In the genomic region with DNA sequence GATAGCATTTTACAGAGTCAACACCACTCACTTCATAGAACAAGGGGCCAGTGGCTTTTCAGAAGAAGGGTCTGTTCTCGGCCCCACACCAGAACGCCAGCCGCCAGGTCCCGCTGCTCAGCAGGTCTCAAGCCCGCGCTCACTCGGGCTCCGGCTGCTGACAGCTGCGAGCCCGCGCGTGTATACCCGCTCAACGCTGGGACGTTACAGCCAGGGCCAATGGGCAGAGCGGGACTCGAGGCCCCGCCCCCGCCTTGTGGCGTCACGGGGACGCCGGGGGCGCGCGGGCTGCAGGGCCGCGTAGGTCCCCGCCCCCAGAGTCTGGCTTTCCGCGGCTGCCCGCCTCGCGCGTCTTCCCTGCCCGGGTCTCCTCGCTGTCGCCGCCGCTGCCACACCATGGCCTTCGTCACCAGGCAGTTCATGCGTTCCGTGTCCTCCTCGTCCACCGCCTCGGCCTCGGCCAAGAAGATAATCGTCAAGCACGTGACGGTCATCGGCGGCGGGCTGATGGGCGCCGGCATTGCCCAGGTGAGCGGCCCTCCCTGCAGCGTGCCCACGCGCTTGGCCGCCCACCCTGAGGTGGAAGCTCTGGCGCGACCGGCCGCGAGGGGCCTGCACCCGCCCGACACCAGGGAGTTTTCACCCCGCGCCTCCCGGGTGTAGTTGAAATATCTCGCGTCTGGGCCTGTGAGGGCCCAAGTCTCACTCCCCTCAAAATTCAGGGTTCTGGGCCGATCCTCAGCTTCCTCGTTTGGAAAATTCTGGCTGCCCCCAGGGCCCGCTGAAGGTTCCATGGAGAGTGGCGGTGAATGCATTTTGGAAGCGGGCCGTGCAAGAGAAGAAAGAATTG, we compare ENCODE assay signal across 1 cellular context.
TF ChIP-seq lines count a peak whose summit lies in the region.

A gene (plus strand): TSS at position 353 of the 850 bp plus-strand sequence. CDS start 44 bp downstream, at position 397.

TF ChIP-seq in HepG2, 621 proteins besides CTCF, POLR2A, EP300 and RAD21 (continued from another document and continues in another):
- TF ChIP-seq, protein P1, sequence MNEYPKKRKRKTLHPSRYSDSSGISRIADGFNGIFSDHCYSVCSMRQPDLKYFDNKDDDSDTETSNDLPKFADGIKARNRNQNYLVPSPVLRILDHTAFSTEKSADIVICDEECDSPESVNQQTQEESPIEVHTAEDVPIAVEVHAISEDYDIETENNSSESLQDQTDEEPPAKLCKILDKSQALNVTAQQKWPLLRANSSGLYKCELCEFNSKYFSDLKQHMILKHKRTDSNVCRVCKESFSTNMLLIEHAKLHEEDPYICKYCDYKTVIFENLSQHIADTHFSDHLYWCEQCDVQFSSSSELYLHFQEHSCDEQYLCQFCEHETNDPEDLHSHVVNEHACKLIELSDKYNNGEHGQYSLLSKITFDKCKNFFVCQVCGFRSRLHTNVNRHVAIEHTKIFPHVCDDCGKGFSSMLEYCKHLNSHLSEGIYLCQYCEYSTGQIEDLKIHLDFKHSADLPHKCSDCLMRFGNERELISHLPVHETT (CRISPR knock-in tag; conservative IDR thresholded peaks at IDR 0.05) = no peak
- TF ChIP-seq ZNF672 (CRISPR knock-in tag; IDR thresholded peaks at IDR 0.05) (peak; percentile 89), NFE2L2 (IDR thresholded peaks at IDR 0.05; ENCODE audit: low read length) (no peak), BRCA1 (CRISPR knock-in tag; IDR thresholded peaks at IDR 0.05) (no peak), ZNF614 (CRISPR knock-in tag; IDR thresholded peaks at IDR 0.05; ENCODE audit: borderline replicate concordance) (no peak), EHMT2 (IDR thresholded peaks at IDR 0.05; ENCODE audit: borderline replicate concordance, low read depth, low read length) (no peak), IKZF4 (CRISPR knock-in tag; IDR thresholded peaks at IDR 0.05; ENCODE audit: borderline replicate concordance, low read depth, not compliant biosample characterization) (no peak), ZNF816 (CRISPR knock-in tag; IDR thresholded peaks at IDR 0.05; ENCODE audit: borderline replicate concordance) (no peak), ZNF749 (CRISPR knock-in tag; IDR thresholded peaks at IDR 0.05; ENCODE audit: borderline replicate concordance) (peak; percentile 84; the same call in 1 of the 2 replicates), ZNF720 (CRISPR knock-in tag; IDR thresholded peaks at IDR 0.05) (no peak), ZNF143 (CRISPR knock-in tag; IDR thresholded peaks at IDR 0.05) (peak; percentile 15; the same call in 1 of the 2 replicates), ZNF713 (CRISPR knock-in tag; IDR thresholded peaks at IDR 0.05) (no peak), PHF8 (CRISPR knock-in tag; IDR thresholded peaks at IDR 0.05) (peak; percentile 95), U2AF1 (optimal IDR thresholded peaks at IDR 0.05; ENCODE audit: low read depth, low read length) (no peak), ZNF75D (CRISPR knock-in tag; IDR thresholded peaks at IDR 0.05; ENCODE audit: borderline replicate concordance) (no peak), ZNF484 (CRISPR knock-in tag; IDR thresholded peaks at IDR 0.05; ENCODE audit: borderline replicate concordance, low read depth) (no peak), KDM2A (CRISPR knock-in tag; IDR thresholded peaks at IDR 0.05; ENCODE audit: borderline replicate concordance, low read depth) (peak; percentile 89; the same call in 1 of the 2 replicates), ZNF350 (CRISPR knock-in tag; IDR thresholded peaks at IDR 0.05; ENCODE audit: borderline replicate concordance, low read depth) (peak; percentile 53; the same call in 1 of the 2 replicates), ZNF7 (CRISPR knock-in tag; IDR thresholded peaks at IDR 0.05) (no peak), ZNF235 (CRISPR knock-in tag; IDR thresholded peaks at IDR 0.05; ENCODE audit: borderline replicate concordance) (peak; percentile 72; the same call in 1 of the 2 replicates), ZNF430 (CRISPR knock-in tag; IDR thresholded peaks at IDR 0.05) (no peak), ZNF101 (CRISPR knock-in tag; IDR thresholded peaks at IDR 0.05; ENCODE audit: borderline replicate concordance, low read depth) (no peak), KLF11 (CRISPR knock-in tag; IDR thresholded peaks at IDR 0.05) (no peak), ZSCAN22 (CRISPR knock-in tag; IDR thresholded peaks at IDR 0.05) (no peak), ETV5 (CRISPR knock-in tag; IDR thresholded peaks at IDR 0.05; ENCODE audit: borderline replicate concordance) (0 out of 2 replicates have a peak, but pooled peaks have one; percentile 31), THAP11 (CRISPR knock-in tag; IDR thresholded peaks at IDR 0.05) (peak; percentile 48), ZNF460 (CRISPR knock-in tag; IDR thresholded peaks at IDR 0.05; ENCODE audit: borderline replicate concordance) (no peak), SMARCC2 (IDR thresholded peaks at IDR 0.05) (no peak), ZNF782 (CRISPR knock-in tag; IDR thresholded peaks at IDR 0.05; ENCODE audit: borderline replicate concordance) (no peak; the same call in 1 of the 2 replicates), HOXA9 (CRISPR knock-in tag; IDR thresholded peaks at IDR 0.05; ENCODE audit: borderline replicate concordance) (peak; percentile 93), LCORL (IDR thresholded peaks at IDR 0.05) (no peak), LCORL (CRISPR knock-in tag; IDR thresholded peaks at IDR 0.05) (no peak), JDP2 (CRISPR knock-in tag; IDR thresholded peaks at IDR 0.05; ENCODE audit: borderline replicate concordance) (no peak; the same call in 1 of the 2 replicates), ATRX (CRISPR knock-in tag; IDR thresholded peaks at IDR 0.05; ENCODE audit: borderline replicate concordance) (no peak), ZNF451 (CRISPR knock-in tag; IDR thresholded peaks at IDR 0.05) (0 out of 2 replicates have a peak, but pooled peaks have one; percentile 71), PLRG1 (conservative IDR thresholded peaks at IDR 0.05) (no peak)
- TF ChIP-seq, protein P2, sequence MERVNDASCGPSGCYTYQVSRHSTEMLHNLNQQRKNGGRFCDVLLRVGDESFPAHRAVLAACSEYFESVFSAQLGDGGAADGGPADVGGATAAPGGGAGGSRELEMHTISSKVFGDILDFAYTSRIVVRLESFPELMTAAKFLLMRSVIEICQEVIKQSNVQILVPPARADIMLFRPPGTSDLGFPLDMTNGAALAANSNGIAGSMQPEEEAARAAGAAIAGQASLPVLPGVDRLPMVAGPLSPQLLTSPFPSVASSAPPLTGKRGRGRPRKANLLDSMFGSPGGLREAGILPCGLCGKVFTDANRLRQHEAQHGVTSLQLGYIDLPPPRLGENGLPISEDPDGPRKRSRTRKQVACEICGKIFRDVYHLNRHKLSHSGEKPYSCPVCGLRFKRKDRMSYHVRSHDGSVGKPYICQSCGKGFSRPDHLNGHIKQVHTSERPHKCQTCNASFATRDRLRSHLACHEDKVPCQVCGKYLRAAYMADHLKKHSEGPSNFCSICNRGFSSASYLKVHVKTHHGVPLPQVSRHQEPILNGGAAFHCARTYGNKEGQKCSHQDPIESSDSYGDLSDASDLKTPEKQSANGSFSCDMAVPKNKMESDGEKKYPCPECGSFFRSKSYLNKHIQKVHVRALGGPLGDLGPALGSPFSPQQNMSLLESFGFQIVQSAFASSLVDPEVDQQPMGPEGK (CRISPR knock-in tag; IDR thresholded peaks at IDR 0.05) = peak; percentile 52
- TF ChIP-seq, protein P3, sequence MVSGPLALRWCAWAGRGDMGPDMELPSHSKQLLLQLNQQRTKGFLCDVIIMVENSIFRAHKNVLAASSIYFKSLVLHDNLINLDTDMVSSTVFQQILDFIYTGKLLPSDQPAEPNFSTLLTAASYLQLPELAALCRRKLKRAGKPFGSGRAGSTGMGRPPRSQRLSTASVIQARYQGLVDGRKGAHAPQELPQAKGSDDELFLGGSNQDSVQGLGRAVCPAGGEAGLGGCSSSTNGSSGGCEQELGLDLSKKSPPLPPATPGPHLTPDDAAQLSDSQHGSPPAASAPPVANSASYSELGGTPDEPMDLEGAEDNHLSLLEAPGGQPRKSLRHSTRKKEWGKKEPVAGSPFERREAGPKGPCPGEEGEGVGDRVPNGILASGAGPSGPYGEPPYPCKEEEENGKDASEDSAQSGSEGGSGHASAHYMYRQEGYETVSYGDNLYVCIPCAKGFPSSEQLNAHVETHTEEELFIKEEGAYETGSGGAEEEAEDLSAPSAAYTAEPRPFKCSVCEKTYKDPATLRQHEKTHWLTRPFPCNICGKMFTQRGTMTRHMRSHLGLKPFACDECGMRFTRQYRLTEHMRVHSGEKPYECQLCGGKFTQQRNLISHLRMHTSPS (CRISPR knock-in tag; IDR thresholded peaks at IDR 0.05; ENCODE audit: low read depth) = peak; percentile 34
- TF ChIP-seq, protein P4, sequence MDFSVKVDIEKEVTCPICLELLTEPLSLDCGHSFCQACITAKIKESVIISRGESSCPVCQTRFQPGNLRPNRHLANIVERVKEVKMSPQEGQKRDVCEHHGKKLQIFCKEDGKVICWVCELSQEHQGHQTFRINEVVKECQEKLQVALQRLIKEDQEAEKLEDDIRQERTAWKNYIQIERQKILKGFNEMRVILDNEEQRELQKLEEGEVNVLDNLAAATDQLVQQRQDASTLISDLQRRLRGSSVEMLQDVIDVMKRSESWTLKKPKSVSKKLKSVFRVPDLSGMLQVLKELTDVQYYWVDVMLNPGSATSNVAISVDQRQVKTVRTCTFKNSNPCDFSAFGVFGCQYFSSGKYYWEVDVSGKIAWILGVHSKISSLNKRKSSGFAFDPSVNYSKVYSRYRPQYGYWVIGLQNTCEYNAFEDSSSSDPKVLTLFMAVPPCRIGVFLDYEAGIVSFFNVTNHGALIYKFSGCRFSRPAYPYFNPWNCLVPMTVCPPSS (IDR thresholded peaks at IDR 0.05) = no peak
- TF ChIP-seq, protein P5, sequence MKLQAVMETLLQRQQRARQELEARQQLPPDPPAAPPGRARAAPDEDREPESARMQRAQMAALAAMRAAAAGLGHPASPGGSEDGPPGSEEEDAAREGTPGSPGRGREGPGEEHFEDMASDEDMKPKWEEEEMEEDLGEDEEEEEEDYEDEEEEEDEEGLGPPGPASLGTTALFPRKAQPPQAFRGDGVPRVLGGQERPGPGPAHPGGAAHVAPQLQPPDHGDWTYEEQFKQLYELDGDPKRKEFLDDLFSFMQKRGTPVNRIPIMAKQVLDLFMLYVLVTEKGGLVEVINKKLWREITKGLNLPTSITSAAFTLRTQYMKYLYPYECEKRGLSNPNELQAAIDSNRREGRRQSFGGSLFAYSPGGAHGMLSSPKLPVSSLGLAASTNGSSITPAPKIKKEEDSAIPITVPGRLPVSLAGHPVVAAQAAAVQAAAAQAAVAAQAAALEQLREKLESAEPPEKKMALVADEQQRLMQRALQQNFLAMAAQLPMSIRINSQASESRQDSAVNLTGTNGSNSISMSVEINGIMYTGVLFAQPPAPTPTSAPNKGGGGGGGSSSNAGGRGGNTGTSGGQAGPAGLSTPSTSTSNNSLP (IDR thresholded peaks at IDR 0.05; ENCODE audit: low read depth, low read length) = no peak
- TF ChIP-seq, protein P6, sequence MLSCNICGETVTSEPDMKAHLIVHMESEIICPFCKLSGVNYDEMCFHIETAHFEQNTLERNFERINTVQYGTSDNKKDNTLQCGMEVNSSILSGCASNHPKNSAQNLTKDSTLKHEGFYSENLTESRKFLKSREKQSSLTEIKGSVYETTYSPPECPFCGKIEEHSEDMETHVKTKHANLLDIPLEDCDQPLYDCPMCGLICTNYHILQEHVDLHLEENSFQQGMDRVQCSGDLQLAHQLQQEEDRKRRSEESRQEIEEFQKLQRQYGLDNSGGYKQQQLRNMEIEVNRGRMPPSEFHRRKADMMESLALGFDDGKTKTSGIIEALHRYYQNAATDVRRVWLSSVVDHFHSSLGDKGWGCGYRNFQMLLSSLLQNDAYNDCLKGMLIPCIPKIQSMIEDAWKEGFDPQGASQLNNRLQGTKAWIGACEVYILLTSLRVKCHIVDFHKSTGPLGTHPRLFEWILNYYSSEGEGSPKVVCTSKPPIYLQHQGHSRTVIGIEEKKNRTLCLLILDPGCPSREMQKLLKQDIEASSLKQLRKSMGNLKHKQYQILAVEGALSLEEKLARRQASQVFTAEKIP (CRISPR knock-in tag; IDR thresholded peaks at IDR 0.05; ENCODE audit: borderline replicate concordance) = no peak
- TF ChIP-seq, protein P7, sequence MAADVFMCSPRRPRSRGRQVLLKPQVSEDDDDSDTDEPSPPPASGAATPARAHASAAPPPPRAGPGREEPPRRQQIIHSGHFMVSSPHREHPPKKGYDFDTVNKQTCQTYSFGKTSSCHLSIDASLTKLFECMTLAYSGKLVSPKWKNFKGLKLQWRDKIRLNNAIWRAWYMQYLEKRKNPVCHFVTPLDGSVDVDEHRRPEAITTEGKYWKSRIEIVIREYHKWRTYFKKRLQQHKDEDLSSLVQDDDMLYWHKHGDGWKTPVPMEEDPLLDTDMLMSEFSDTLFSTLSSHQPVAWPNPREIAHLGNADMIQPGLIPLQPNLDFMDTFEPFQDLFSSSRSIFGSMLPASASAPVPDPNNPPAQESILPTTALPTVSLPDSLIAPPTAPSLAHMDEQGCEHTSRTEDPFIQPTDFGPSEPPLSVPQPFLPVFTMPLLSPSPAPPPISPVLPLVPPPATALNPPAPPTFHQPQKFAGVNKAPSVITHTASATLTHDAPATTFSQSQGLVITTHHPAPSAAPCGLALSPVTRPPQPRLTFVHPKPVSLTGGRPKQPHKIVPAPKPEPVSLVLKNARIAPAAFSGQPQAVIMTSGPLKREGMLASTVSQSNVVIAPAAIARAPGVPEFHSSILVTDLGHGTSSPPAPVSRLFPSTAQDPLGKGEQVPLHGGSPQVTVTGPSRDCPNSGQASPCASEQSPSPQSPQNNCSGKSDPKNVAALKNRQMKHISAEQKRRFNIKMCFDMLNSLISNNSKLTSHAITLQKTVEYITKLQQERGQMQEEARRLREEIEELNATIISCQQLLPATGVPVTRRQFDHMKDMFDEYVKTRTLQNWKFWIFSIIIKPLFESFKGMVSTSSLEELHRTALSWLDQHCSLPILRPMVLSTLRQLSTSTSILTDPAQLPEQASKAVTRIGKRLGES (CRISPR knock-in tag; IDR thresholded peaks at IDR 0.05; ENCODE audit: borderline replicate concordance) = no peak; the same call in 1 of the 2 replicates
- TF ChIP-seq, protein P8, sequence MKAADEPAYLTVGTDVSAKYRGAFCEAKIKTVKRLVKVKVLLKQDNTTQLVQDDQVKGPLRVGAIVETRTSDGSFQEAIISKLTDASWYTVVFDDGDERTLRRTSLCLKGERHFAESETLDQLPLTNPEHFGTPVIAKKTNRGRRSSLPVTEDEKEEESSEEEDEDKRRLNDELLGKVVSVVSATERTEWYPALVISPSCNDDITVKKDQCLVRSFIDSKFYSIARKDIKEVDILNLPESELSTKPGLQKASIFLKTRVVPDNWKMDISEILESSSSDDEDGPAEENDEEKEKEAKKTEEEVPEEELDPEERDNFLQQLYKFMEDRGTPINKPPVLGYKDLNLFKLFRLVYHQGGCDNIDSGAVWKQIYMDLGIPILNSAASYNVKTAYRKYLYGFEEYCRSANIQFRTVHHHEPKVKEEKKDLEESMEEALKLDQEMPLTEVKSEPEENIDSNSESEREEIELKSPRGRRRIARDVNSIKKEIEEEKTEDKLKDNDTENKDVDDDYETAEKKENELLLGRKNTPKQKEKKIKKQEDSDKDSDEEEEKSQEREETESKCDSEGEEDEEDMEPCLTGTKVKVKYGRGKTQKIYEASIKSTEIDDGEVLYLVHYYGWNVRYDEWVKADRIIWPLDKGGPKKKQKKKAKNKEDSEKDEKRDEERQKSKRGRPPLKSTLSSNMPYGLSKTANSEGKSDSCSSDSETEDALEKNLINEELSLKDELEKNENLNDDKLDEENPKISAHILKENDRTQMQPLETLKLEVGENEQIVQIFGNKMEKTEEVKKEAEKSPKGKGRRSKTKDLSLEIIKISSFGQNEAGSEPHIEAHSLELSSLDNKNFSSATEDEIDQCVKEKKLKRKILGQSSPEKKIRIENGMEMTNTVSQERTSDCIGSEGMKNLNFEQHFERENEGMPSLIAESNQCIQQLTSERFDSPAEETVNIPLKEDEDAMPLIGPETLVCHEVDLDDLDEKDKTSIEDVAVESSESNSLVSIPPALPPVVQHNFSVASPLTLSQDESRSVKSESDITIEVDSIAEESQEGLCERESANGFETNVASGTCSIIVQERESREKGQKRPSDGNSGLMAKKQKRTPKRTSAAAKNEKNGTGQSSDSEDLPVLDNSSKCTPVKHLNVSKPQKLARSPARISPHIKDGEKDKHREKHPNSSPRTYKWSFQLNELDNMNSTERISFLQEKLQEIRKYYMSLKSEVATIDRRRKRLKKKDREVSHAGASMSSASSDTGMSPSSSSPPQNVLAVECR (CRISPR knock-in tag; IDR thresholded peaks at IDR 0.05; ENCODE audit: borderline replicate concordance) = peak; percentile 92
